ENCODE assay signal across 9 cellular contexts in genomic region chr6:108134213-108134973, GRCh38. TPM values are rescaled to one million over a fixed set of nuclear protein-coding genes. Genes with fewer than 3 reads are reported as not detected.
A peak's percentile ranks its signal among the peaks of the same experiment; 100 is the strongest.
DNase-seq lines count a peak whose midpoint lies in the region; ATAC-seq and TF ChIP-seq lines count a peak whose summit lies in the region.
"Had no signal": no experiment of that assay in that cellular context is flagged by ENCODE, and none has a peak within 500 bp of the region (broad histone marks: within the 10 kb centered on the region; RNA-seq: fewer than 3 reads in every experiment).

No MANE protein-coding gene starts in this region.

- ATAC-seq in GM23338 = peak; percentile 29
- no peak for ATAC-seq in T-helper 17 cell
- ATAC-seq in GM19452 (IDR thresholded peaks at IDR 0.05; ENCODE audit: unreplicated experiment) = no peak

- H3K36me3 ChIP-seq in GM23338 (ENCODE audit: insufficient read depth) = no peaks in the 10 kb centered on the region

- no peak for TF ChIP-seq CTCF in GM23338 (conservative IDR thresholded peaks at IDR 0.05; ENCODE audit: low read depth in 2 of 2)
- TF ChIP-seq CTCF in glutamatergic neuron (IDR thresholded peaks at IDR 0.05; ENCODE audit: partially characterized antibody, unreplicated experiment) = no peak
- TF ChIP-seq CTCF in lower leg skin (IDR thresholded peaks at IDR 0.05) = no peak
- no peak for TF ChIP-seq CTCF in CD14-positive monocyte (IDR thresholded peaks at IDR 0.05)

- H3K27me3 Mint-ChIP-seq in GM23338 (ENCODE audit: insufficient read depth, low read depth, poor library complexity) (peaks cover 70% of the 10 kb centered on the region), T-helper 17 cell (peaks cover 75% of the 10 kb centered on the region), glutamatergic neuron (ENCODE audit: unreplicated experiment) (peaks cover 13% of the 10 kb centered on the region), CD14-positive monocyte (ENCODE audit: low read depth in 3 of 3) (peaks cover 82 to 86% (median 83%) of the 10 kb centered on the region in 3 donors)

- peak overlapping the region; percentile 44 for H3K4me3 ChIP-seq in GM23338
- H3K4me3 ChIP-seq in skeletal muscle cell (ENCODE audit: low read depth, low read length) = peak overlapping the region; percentile 47
- H3K4me3 ChIP-seq in lower leg skin (ENCODE audit: low read depth, poor library complexity, severe bottlenecking) = no peak overlapping the region

- H3K9me2 ChIP-seq in GM23338 (ENCODE audit: insufficient read depth) = no peaks in the 10 kb centered on the region

- intact Hi-C loops in lower leg skin (cut with DNase I; ENCODE audit: low total_unique reads) = no loop called here
- intact Hi-C loops in CD14-positive monocyte (cut with micrococcal nuclease) = no loop called here

- WGBS in lower leg skin, 2 donors = 39 to 42% methylated on average over 18 of the region's 18 CpGs

- no peaks in the 10 kb centered on the region for H3K79me2 ChIP-seq in GM23338 (replicated peaks; ENCODE audit: insufficient read depth)

- peak; percentile 58 for DNase-seq in GM23338 (ENCODE audit: low spot score)
- no peak for DNase-seq in T-helper 17 cell
- peak; percentile 25 for DNase-seq in glutamatergic neuron
- DNase-seq in skeletal muscle cell (ENCODE audit: low read depth) = no peak
- no peak for DNase-seq in lower leg skin (ENCODE audit: low spot score in 2 of 2)
- no peak for DNase-seq in CD14-positive monocyte (ENCODE audit: low spot score)

- H3K4me1 ChIP-seq in GM23338 (ENCODE audit: insufficient read depth) = peaks cover 18% of the 10 kb centered on the region

- peaks cover 81% of the 10 kb centered on the region for H3K27me3 ChIP-seq in GM23338 (ENCODE audit: insufficient read depth)

- peaks cover 18% of the 10 kb centered on the region for H3K4me1 Mint-ChIP-seq in GM23338
- peaks cover 5% of the 10 kb centered on the region for H3K4me1 Mint-ChIP-seq in T-helper 17 cell
- peaks cover 16% of the 10 kb centered on the region for H3K4me1 Mint-ChIP-seq in glutamatergic neuron (ENCODE audit: low read depth, unreplicated experiment)
- peaks cover 21% of the 10 kb centered on the region for H3K4me1 Mint-ChIP-seq in CD14-positive monocyte

- no peaks in the 10 kb centered on the region for H3K9me3 Mint-ChIP-seq in GM23338
- peaks cover 7% of the 10 kb centered on the region for H3K9me3 Mint-ChIP-seq in glutamatergic neuron (ENCODE audit: unreplicated experiment)
- H3K9me3 Mint-ChIP-seq in CD14-positive monocyte = peaks cover 0 to 15% (median 3%) of the 10 kb centered on the region in 7 donors

- H3K4me2 ChIP-seq in GM23338 = peak overlapping the region; percentile 78

- H3K9me3 ChIP-seq in T-helper 17 cell (ENCODE audit: control insufficient read depth, low read length, poor library complexity, severe bottlenecking) = no peaks in the 10 kb centered on the region

- H3K36me3 Mint-ChIP-seq in GM23338 (ENCODE audit: low read depth) (no peaks in the 10 kb centered on the region), T-helper 17 cell (ENCODE audit: low read depth) (no peaks in the 10 kb centered on the region), glutamatergic neuron (ENCODE audit: unreplicated experiment) (no peaks in the 10 kb centered on the region), CD14-positive monocyte (peaks cover 2 to 10% of the 10 kb centered on the region in 2 donors)

- H4K20me1 ChIP-seq in GM23338 (replicated peaks; ENCODE audit: insufficient read depth) = peaks cover 6% of the 10 kb centered on the region; the same call in 1 of the 2 replicates

- H3K27ac Mint-ChIP-seq in GM23338 (no peak overlapping the region), T-helper 17 cell (no peak overlapping the region), glutamatergic neuron (ENCODE audit: unreplicated experiment) (peak overlapping the region; percentile 98), CD14-positive monocyte (no peak overlapping the region)

- H3K27ac ChIP-seq in GM23338 (ENCODE audit: low read depth) = no peak overlapping the region

- H3F3A ChIP-seq in GM23338 (replicated peaks; ENCODE audit: low read depth) = peaks cover 14% of the 10 kb centered on the region; the same call in 1 of the 2 replicates

- H2AFZ ChIP-seq in GM23338 = no peak overlapping the region

- no peak for TF ChIP-seq POLR2A in lower leg skin (IDR thresholded peaks at IDR 0.05)

- peak overlapping the region; percentile 67 for H3K4me3 Mint-ChIP-seq in GM23338
- peak overlapping the region; percentile 61 for H3K4me3 Mint-ChIP-seq in T-helper 17 cell
- H3K4me3 Mint-ChIP-seq in glutamatergic neuron (ENCODE audit: unreplicated experiment) = peak overlapping the region; percentile 92
- peak overlapping the region in 1 of 2 donors; percentile 77 for H3K4me3 Mint-ChIP-seq in CD14-positive monocyte

TF ChIP-seq in GM23338, 12 proteins besides CTCF, POLR2A, EP300 and RAD21:
- peak; percentile 33 for TF ChIP-seq EZH2 (IDR thresholded peaks at IDR 0.05; ENCODE audit: low read depth, unreplicated experiment)
- no peak for TF ChIP-seq ZNF331 (CRISPR knock-in tag; IDR thresholded peaks at IDR 0.05; ENCODE audit: low read depth)

RNA-seq across cellular contexts. Expression of gene NR2E1, which starts 31.4 kb away (rescaled TPM):
- not detected in 2 replicates for total RNA-seq in GM23338 (2014; rRNA removed; shearing (Covaris generic))
- not detected in 2 replicates for polyA plus RNA-seq in GM23338 (2016; fragmentation: Nextera tagmentation; extraction: Ambion mirVana)
- total RNA-seq in T-helper 17 cell = not detected
- total RNA-seq in glutamatergic neuron (ENCODE audit: unreplicated experiment) = not detected
- total RNA-seq in lower leg skin = not detected
- not detected for polyA plus RNA-seq in CD14-positive monocyte
- total RNA-seq: activated CD8-positive, alpha-beta memory T cell treated with anti-CD3 and anti-CD28 coated beads for 36 hours; NCI-H460 had no signal

RNA-seq across cellular contexts. Expression of gene OSTM1, which starts 59.9 kb away (rescaled TPM):
- 28.1 and 47.7 TPM in 2 replicates for total RNA-seq in GM23338 (2014; rRNA removed; shearing (Covaris generic))
- polyA plus RNA-seq in GM23338 (2016; fragmentation: Nextera tagmentation; extraction: Ambion mirVana) (17.4 TPM in 2 replicates), CD14-positive monocyte (10 to 100 TPM; 49.7 to 60.1 TPM)
- total RNA-seq in T-helper 17 cell (10 to 100 TPM; 36.7 to 38.5 TPM), glutamatergic neuron (ENCODE audit: unreplicated experiment) (47.7 TPM), lower leg skin (100 to 1,000 TPM in 1 of 4 donors, 10 to 100 TPM in 3; 21.0 to 134 (median 61.6) TPM)

Comparison
In these comparisons a context has a peak if more than half of its experiments do, and no peak if none do; other contexts are left out.
1. DNase-seq: peak in GM23338 (single experiment) and glutamatergic neuron (single experiment); none in T-helper 17 cell (0 of 3), skeletal muscle cell (single experiment), lower leg skin (0 of 2) and CD14-positive monocyte (single experiment).